1 cellular context compared by ENCODE assay signal in the genomic region with DNA sequence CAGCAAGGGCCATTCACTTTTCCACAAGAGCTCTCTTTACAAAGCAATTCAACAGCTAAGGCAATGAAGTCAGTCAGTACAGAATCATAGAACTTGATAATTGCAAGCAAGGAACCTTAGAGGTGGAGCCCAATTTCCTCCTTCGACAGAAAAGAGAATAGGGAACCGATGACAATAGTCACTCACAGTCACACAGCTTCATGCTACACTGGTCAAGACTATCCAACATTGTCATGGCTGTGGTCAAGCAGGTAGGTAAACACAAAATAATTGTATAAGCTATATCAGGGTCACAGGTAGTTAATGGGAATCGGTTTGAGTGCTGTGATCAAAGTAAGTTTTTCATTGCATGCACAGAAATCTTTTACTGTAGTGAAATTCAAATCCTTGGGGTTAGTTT.
TF ChIP-seq lines count a peak whose summit lies in the region.

No MANE protein-coding gene starts in this region.

TF ChIP-seq in HepG2, 621 proteins besides CTCF, POLR2A, EP300 and RAD21 (continued from another document):
- TF ChIP-seq TIGD3 (CRISPR knock-in tag; IDR thresholded peaks at IDR 0.05; ENCODE audit: borderline replicate concordance) = no peak
- TF ChIP-seq FOXC1 (CRISPR knock-in tag; IDR thresholded peaks at IDR 0.05; ENCODE audit: borderline replicate concordance) = no peak
